8 cellular contexts compared by ENCODE assay signal in the genomic region with DNA sequence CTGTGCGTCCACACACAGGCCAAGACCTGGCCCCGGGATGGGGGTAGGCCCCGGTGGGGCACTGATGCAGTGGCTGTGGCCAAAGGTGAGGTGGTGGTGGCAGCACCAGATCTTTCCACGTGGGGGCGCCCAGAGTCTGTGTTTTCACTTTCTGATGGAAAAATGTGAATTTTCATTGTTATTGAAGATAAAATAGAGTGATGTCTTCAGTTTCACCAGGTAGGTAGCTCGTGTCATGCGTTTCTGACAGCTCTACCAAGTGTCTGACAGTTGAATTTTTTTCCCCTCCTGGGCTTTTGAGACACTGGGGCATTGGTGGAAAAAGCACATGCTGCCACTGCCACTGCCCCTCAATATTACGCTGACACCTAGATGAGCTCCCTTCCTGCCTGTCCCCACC. TPM values are rescaled to one million over a fixed set of nuclear protein-coding genes. Genes with fewer than 3 reads are reported as not detected.
DNase-seq lines count a peak whose midpoint lies in the region; ATAC-seq and TF ChIP-seq lines count a peak whose summit lies in the region.

No MANE protein-coding gene starts in this region.

- H3K27ac ChIP-seq in KMS-11 = no peak overlapping the region
- H3K27ac ChIP-seq in right lobe of liver = no peak overlapping the region

- intact Hi-C loops in right lobe of liver (cut with DNase I) = loop anchor here (2.0 to 5.0 kb wide), 2 partner anchors 114 to 115 kb away; no protein-coding TSS in a partner anchor

- 12% methylated on average over 8 of the region's 8 CpGs for WGBS in right lobe of liver (ENCODE audit: insufficient coverage, low coverage, low lambda C conversion rate, missing lambda C conversion rate)

- no peak for TF ChIP-seq POLR2A in right lobe of liver (IDR thresholded peaks at IDR 0.05)

- H2AFZ ChIP-seq in KMS-11 (ENCODE audit: low read depth) = no peak overlapping the region

- H3K4me1 ChIP-seq in KMS-11 (ENCODE audit: low read depth, poor library complexity, severe bottlenecking) (no peaks in the 10 kb centered on the region), right lobe of liver (no peaks in the 10 kb centered on the region)

- H3K79me2 ChIP-seq in KMS-11 (ENCODE audit: insufficient read depth, low read depth) = no peaks in the 10 kb centered on the region

- H3K36me3 ChIP-seq in KMS-11 (ENCODE audit: insufficient read depth) (peaks cover 7% of the 10 kb centered on the region), right lobe of liver (no peaks in the 10 kb centered on the region)

- peak; percentile 91 for TF ChIP-seq CTCF in KMS-11 (conservative IDR thresholded peaks at IDR 0.05; ENCODE audit: low read depth, low read length)
- peak; percentile 82 for TF ChIP-seq CTCF in cardiac fibroblast (IDR thresholded peaks at IDR 0.05; ENCODE audit: low read depth, low read length)
- TF ChIP-seq CTCF in right lobe of liver (IDR thresholded peaks at IDR 0.05) = peak; percentile 81 to 91 (median 82)

- H3K27me3 ChIP-seq in KMS-11 (ENCODE audit: insufficient read depth, low read depth) = no peaks in the 10 kb centered on the region
- no peaks in the 10 kb centered on the region for H3K27me3 ChIP-seq in right lobe of liver

- H3K9ac ChIP-seq in KMS-11 = no peak overlapping the region

- no peaks in the 10 kb centered on the region for H3K9me3 ChIP-seq in right lobe of liver

- DNase-seq in ELR (ENCODE audit: low read depth) = peak; percentile 61
- peak; percentile 51 for DNase-seq in activated CD4-positive, CD25-positive, alpha-beta regulatory T cell treated with anti-CD3 and anti-CD28 coated beads, Interleukin-2, amount 50 U/mL, for 16 hours (ENCODE audit: low read depth, low spot score)
- peak; percentile 40 to 50 for DNase-seq in cardiac fibroblast (ENCODE audit: low read depth in 2 of 2)
- peak; percentile 67 to 78 (median 71) for DNase-seq in right lobe of liver
- peak; percentile 59 for DNase-seq in stimulated activated CD8-positive, alpha-beta memory T cell treated with anti-CD3 and anti-CD28 coated beads, Interleukin-15, amount 100 ng/mL, for 1 hour (ENCODE audit: low read depth)
- no peak for DNase-seq in GDM1 (lab: John Stamatoyannopoulos, UW)
- DNase-seq in NCI-H446 treated with DMSO at 0.1 percent for 48 hours (lab: John Stamatoyannopoulos, UW) = no peak

- H4K20me1 ChIP-seq in KMS-11 (ENCODE audit: insufficient read depth) = no peaks in the 10 kb centered on the region

- H3K4me3 ChIP-seq in KMS-11 (IDR thresholded peaks at IDR 0.05; ENCODE audit: insufficient read depth, low read depth, low read length) (no peak overlapping the region), cardiac fibroblast (replicated peaks in 1 of 2; ENCODE audit: low read depth in 2 of 2, low read length in 2 of 2) (no peak overlapping the region), right lobe of liver (no peak overlapping the region)

- H3K4me2 ChIP-seq in KMS-11 = no peak overlapping the region

- peak; percentile 77 to 87 (median 84) for ATAC-seq in right lobe of liver

RNA-seq across cellular contexts. Expression of gene MAGOH, which starts 40.0 kb away (rescaled TPM):
- 10 to 100 TPM; 10.9 to 28.1 (median 19.4) TPM for total RNA-seq in right lobe of liver

RNA-seq across cellular contexts. Expression of gene LRP8, which starts 49.6 kb away (rescaled TPM):
- 1 to 10 TPM in 2 of 6 experiments, under 1 TPM in 4; 0.21 to 1.2 (median 0.56) TPM for total RNA-seq in right lobe of liver

RNA-seq across cellular contexts. Expression of gene CZIB, which starts 57.9 kb away (rescaled TPM):
- 10 to 100 TPM; 20.6 to 28.8 (median 24.2) TPM for total RNA-seq in right lobe of liver

Comparison
In these comparisons a context has a peak if more than half of its experiments do, and no peak if none do; other contexts are left out.
1. DNase-seq: peak in ELR (single experiment), activated CD4-positive, CD25-positive, alpha-beta regulatory T cell treated with anti-CD3 and anti-CD28 coated beads, Interleukin-2, amount 50 U/mL, for 16 hours (single experiment), cardiac fibroblast (2 of 2), right lobe of liver (3 of 3) and stimulated activated CD8-positive, alpha-beta memory T cell treated with anti-CD3 and anti-CD28 coated beads, Interleukin-15, amount 100 ng/mL, for 1 hour (single experiment); none in GDM1 (single experiment) and NCI-H446 treated with DMSO at 0.1 percent for 48 hours (single experiment).
2. Peak in every context shown above with its lines, with median percentiles within 50 percentile points of each other: CTCF ChIP-seq.